Comparison of ENCODE assay signal across 10 cellular contexts in the genomic region with DNA sequence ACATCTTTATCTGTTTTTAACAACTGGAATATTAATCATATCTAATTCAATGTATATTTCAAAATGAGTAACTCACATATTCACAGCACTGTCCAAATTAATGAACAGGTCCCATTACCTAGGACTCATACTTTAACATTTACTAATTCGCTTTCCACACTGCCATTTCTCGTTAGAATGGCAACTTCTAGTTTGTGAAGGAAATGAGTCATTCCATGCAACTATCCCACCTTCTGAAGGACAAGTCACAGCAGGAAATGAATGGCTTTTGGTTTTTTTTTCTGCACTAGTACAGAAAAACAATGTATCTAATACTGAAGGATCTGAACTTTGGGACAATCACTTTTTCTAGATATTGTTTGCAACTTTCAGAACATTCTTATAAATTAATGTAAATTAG. TPM values are rescaled to one million over a fixed set of nuclear protein-coding genes. Genes with fewer than 3 reads are reported as not detected.
DNase-seq lines count a peak whose midpoint lies in the region; ATAC-seq lines count a peak whose summit lies in the region.
"Had no signal": no experiment of that assay in that cellular context is flagged by ENCODE, and none has a peak within 500 bp of the region (broad histone marks: within the 10 kb centered on the region; RNA-seq: fewer than 3 reads in every experiment).

No MANE protein-coding gene starts in this region.

- ATAC-seq in GM18867 (IDR thresholded peaks at IDR 0.05; ENCODE audit: unreplicated experiment) (peak; percentile 55), HG03354 (IDR thresholded peaks at IDR 0.05; ENCODE audit: poor library complexity, severe bottlenecking, unreplicated experiment) (peak; percentile 66), GM21526 (IDR thresholded peaks at IDR 0.05; ENCODE audit: low FRiP score, unreplicated experiment) (no peak)
- peak; percentile 24 for ATAC-seq in naive thymus-derived CD4-positive, alpha-beta T cell
- ATAC-seq: Panc1 had no signal

- H3K4me3 ChIP-seq in naive thymus-derived CD4-positive, alpha-beta T cell (ENCODE audit: low read length): no peak overlapping the region

- peak overlapping the region; percentile 5 for H3K27ac Mint-ChIP-seq in activated T-helper 2 cell treated with anti-CD3 and anti-CD28 coated beads, Interferon-gamma antibody, Interleukin-2, Interleukin-4, amounts not matched to agents 10 μg/mL and 5 μg/mL and 100 μg/mL, durations not matched to agents 14 hours and 24 hours and 36 hours
- no peak overlapping the region for H3K27ac Mint-ChIP-seq in naive thymus-derived CD4-positive, alpha-beta T cell

- intact Hi-C loops in activated T-helper 2 cell treated with anti-CD3 and anti-CD28 coated beads, Interferon-gamma antibody, Interleukin-2, Interleukin-4, amounts not matched to agents 10 μg/mL and 5 μg/mL and 100 μg/mL, durations not matched to agents 14 hours and 24 hours and 36 hours (cut with micrococcal nuclease): loop anchor here (1.0 to 2.0 kb wide), 3 partner anchors 29 to 134 kb away; partner anchors contain the start of gene C9orf72
- intact Hi-C loops in naive thymus-derived CD4-positive, alpha-beta T cell (cut with micrococcal nuclease): no loop called here

- H3K4me1 Mint-ChIP-seq in activated T-helper 2 cell treated with anti-CD3 and anti-CD28 coated beads, Interferon-gamma antibody, Interleukin-2, Interleukin-4, amounts not matched to agents 10 μg/mL and 5 μg/mL and 100 μg/mL, durations not matched to agents 14 hours and 24 hours and 36 hours (ENCODE audit: low read depth): peaks cover 15% of the 10 kb centered on the region
- peaks cover 0 to 15% (median 0%) of the 10 kb centered on the region in 7 donors for H3K4me1 Mint-ChIP-seq in naive thymus-derived CD4-positive, alpha-beta T cell

- no peaks in the 10 kb centered on the region for H3K4me1 ChIP-seq in naive thymus-derived CD4-positive, alpha-beta T cell (ENCODE audit: control insufficient read depth in 2 of 2, insufficient read depth in 2 of 2, low read length in 2 of 2)

- no peak for DNase-seq in activated T-helper 2 cell treated with anti-CD3 and anti-CD28 coated beads, Interferon-gamma antibody, Interleukin-2, Interleukin-4, amounts not matched to agents 10 μg/mL and 5 μg/mL and 100 μg/mL, durations not matched to agents 14 hours and 24 hours and 36 hours (ENCODE audit: low spot score)
- no peak for DNase-seq in naive thymus-derived CD4-positive, alpha-beta T cell
- no peak for DNase-seq in NCI-H510A (lab: John Stamatoyannopoulos, UW)
- DNase-seq in NCI-H2196 (lab: John Stamatoyannopoulos, UW; ENCODE audit: unreplicated experiment): no peak
- no peak for DNase-seq in cerebellar cortex (ENCODE audit: low spot score)

- H3K36me3 ChIP-seq in naive thymus-derived CD4-positive, alpha-beta T cell (ENCODE audit: control insufficient read depth in 2 of 3, insufficient read depth in 3 of 3, low read length in 3 of 3): no peaks in the 10 kb centered on the region

- no peak overlapping the region for H3K4me3 Mint-ChIP-seq in activated T-helper 2 cell treated with anti-CD3 and anti-CD28 coated beads, Interferon-gamma antibody, Interleukin-2, Interleukin-4, amounts not matched to agents 10 μg/mL and 5 μg/mL and 100 μg/mL, durations not matched to agents 14 hours and 24 hours and 36 hours (ENCODE audit: low read depth)
- H3K4me3 Mint-ChIP-seq in naive thymus-derived CD4-positive, alpha-beta T cell: peak overlapping the region in 1 of 10 donors; percentile 18

- POLR2A ChIA-PET in naive thymus-derived CD4-positive, alpha-beta T cell (lab: Charles Lee): no interaction called here

- CTCF ChIA-PET in naive thymus-derived CD4-positive, alpha-beta T cell (lab: Charles Lee): no interaction called here

- H3K9me3 ChIP-seq in naive thymus-derived CD4-positive, alpha-beta T cell (ENCODE audit: control insufficient read depth in 2 of 3, low read length in 3 of 3): no peaks in the 10 kb centered on the region

- no peaks in the 10 kb centered on the region for H3K36me3 Mint-ChIP-seq in activated T-helper 2 cell treated with anti-CD3 and anti-CD28 coated beads, Interferon-gamma antibody, Interleukin-2, Interleukin-4, amounts not matched to agents 10 μg/mL and 5 μg/mL and 100 μg/mL, durations not matched to agents 14 hours and 24 hours and 36 hours (ENCODE audit: low read depth)
- H3K36me3 Mint-ChIP-seq in naive thymus-derived CD4-positive, alpha-beta T cell: peaks cover 0 to 2% (median 0%) of the 10 kb centered on the region in 5 donors

- no peaks in the 10 kb centered on the region for H3K9me3 Mint-ChIP-seq in activated T-helper 2 cell treated with anti-CD3 and anti-CD28 coated beads, Interferon-gamma antibody, Interleukin-2, Interleukin-4, amounts not matched to agents 10 μg/mL and 5 μg/mL and 100 μg/mL, durations not matched to agents 14 hours and 24 hours and 36 hours
- peaks cover 0 to 4% (median 0%) of the 10 kb centered on the region in 11 donors for H3K9me3 Mint-ChIP-seq in naive thymus-derived CD4-positive, alpha-beta T cell

- no peaks in the 10 kb centered on the region for H3K27me3 Mint-ChIP-seq in activated T-helper 2 cell treated with anti-CD3 and anti-CD28 coated beads, Interferon-gamma antibody, Interleukin-2, Interleukin-4, amounts not matched to agents 10 μg/mL and 5 μg/mL and 100 μg/mL, durations not matched to agents 14 hours and 24 hours and 36 hours (ENCODE audit: low read depth)
- H3K27me3 Mint-ChIP-seq in naive thymus-derived CD4-positive, alpha-beta T cell: peaks cover 0 to 3% (median 0%) of the 10 kb centered on the region in 5 donors

- H3K27ac ChIP-seq in naive thymus-derived CD4-positive, alpha-beta T cell (ENCODE audit: low read depth, low read length): no peak overlapping the region

- no peaks in the 10 kb centered on the region for H3K27me3 ChIP-seq in naive thymus-derived CD4-positive, alpha-beta T cell (ENCODE audit: control insufficient read depth in 2 of 2, insufficient read depth in 2 of 2, low read length in 2 of 2)

RNA-seq across cellular contexts. Expression of gene IFNK, which starts 24.6 kb away (rescaled TPM):
- total RNA-seq in activated T-helper 2 cell treated with anti-CD3 and anti-CD28 coated beads, Interferon-gamma antibody, Interleukin-2, Interleukin-4, amounts not matched to agents 10 μg/mL and 5 μg/mL and 100 μg/mL, durations not matched to agents 14 hours and 24 hours and 36 hours: not detected in 2 replicates
- not detected for total RNA-seq in naive thymus-derived CD4-positive, alpha-beta T cell
- polyA plus RNA-seq in naive thymus-derived CD4-positive, alpha-beta T cell: not detected
- total RNA-seq: urinary bladder had no signal
- polyA plus RNA-seq: urinary bladder had no signal

RNA-seq across cellular contexts. Expression of gene MOB3B, which starts 30.1 kb away (rescaled TPM):
- total RNA-seq in activated T-helper 2 cell treated with anti-CD3 and anti-CD28 coated beads, Interferon-gamma antibody, Interleukin-2, Interleukin-4, amounts not matched to agents 10 μg/mL and 5 μg/mL and 100 μg/mL, durations not matched to agents 14 hours and 24 hours and 36 hours: 0.94 and 1.3 TPM in 2 replicates
- 1 to 10 TPM in 2 of 5 experiments, under 1 TPM in 3; 0.29 to 1.8 (median 0.76) TPM for total RNA-seq in naive thymus-derived CD4-positive, alpha-beta T cell
- under 1 TPM in 1 of 2 donors, not detected in 1; 0.07 TPM for polyA plus RNA-seq in naive thymus-derived CD4-positive, alpha-beta T cell
